8 cellular contexts compared by ENCODE assay signal in the genomic region with DNA sequence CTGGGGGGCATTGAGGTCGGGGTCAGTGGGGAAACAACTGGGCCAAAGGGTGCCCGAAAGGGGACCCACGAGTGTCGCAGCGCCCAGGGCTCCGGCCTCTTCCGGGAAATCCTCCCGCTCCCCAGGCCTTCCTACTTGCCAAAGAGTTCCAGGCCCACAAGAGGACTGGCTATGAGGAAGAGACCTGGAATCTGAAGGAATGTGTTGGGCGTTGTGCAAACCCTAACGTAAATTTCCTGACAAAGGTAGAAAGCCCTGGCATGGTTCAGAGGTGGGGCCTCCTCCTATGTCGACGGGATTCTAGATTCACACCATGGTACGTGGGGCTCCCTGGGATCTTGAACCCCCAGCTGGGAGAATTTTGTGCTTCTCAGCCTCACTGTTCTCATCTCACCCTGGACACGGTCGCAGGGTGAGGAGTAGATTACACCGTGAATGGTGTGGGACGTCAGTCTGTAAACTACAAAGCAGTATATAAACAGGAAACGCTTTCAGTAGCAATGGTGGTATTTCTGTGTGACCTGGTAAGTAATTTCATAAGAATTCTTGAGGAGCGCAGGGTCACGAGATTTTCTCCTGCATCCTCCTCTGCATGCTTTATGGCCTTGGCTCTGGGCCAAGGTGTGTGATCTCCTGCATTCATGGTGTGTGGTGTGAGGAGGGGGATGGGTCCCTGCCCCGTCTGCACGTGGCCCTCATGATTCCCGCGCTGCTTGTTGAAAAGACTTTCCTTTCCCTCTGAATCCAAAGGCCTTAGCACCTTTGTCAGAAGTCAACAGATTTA. TPM values are rescaled to one million over a fixed set of nuclear protein-coding genes. Genes with fewer than 3 reads are reported as not detected.
DNase-seq lines count a peak whose midpoint lies in the region; ATAC-seq and TF ChIP-seq lines count a peak whose summit lies in the region.

No MANE protein-coding gene starts in this region.

- peaks cover 27% of the 10 kb centered on the region for H3K27me3 Mint-ChIP-seq in neural crest cell (ENCODE audit: low read depth)

- H3K27me3 ChIP-seq in HUES48 (ENCODE audit: control insufficient read depth, insufficient read depth, low read length), result peaks cover 49% of the 10 kb centered on the region
- H3K27me3 ChIP-seq in WERI-Rb-1 (ENCODE audit: insufficient read depth, low read depth, severe bottlenecking), result no peaks in the 10 kb centered on the region

- no peak overlapping the region for H3K27ac Mint-ChIP-seq in neural crest cell (ENCODE audit: unreplicated experiment)

- H3K4me3 ChIP-seq in HUES48 (ENCODE audit: low read depth, low read length) (no peak overlapping the region; the same call in 1 of the 2 replicates), WERI-Rb-1 (ENCODE audit: low read depth, low read length) (peak overlapping the region; percentile 68)

- no peaks in the 10 kb centered on the region for H3K9me3 Mint-ChIP-seq in neural crest cell

- peaks cover 12% of the 10 kb centered on the region for H3K4me1 ChIP-seq in HUES48 (ENCODE audit: control insufficient read depth, insufficient read depth, low read length)

- no peak for ATAC-seq in GM19452 (IDR thresholded peaks at IDR 0.05; ENCODE audit: unreplicated experiment)

- H3K27ac ChIP-seq in HUES48 (ENCODE audit: low read depth, low read length) (peak overlapping the region; percentile 39), WERI-Rb-1 (peak overlapping the region; percentile 80)

- H3K9ac ChIP-seq in HUES48 (ENCODE audit: low read depth, low read length), result no peak overlapping the region

- no peak for TF ChIP-seq CTCF in WERI-Rb-1 (IDR thresholded peaks at IDR 0.05; ENCODE audit: low read depth, low read length)
- TF ChIP-seq CTCF in neural crest cell (conservative IDR thresholded peaks at IDR 0.05), result no peak

- H3K36me3 ChIP-seq in HUES48 (ENCODE audit: control insufficient read depth, insufficient read depth, low read length) (peaks cover 6% of the 10 kb centered on the region), WERI-Rb-1 (peaks cover 19% of the 10 kb centered on the region)

- peak overlapping the region; percentile 14 for H3K4me3 Mint-ChIP-seq in neural crest cell

- H3K9me3 ChIP-seq in HUES48 (ENCODE audit: control insufficient read depth, insufficient read depth, low read length) (no peaks in the 10 kb centered on the region), WERI-Rb-1 (ENCODE audit: severe bottlenecking) (no peaks in the 10 kb centered on the region)

- H3K36me3 Mint-ChIP-seq in neural crest cell (ENCODE audit: low read depth), result peaks cover 6% of the 10 kb centered on the region

- DNase-seq in Daoy (ENCODE audit: low read depth) (peak; percentile 32), WERI-Rb-1 (no peak), fibroblast of peridontal ligament (ENCODE audit: extremely low read depth) (peak; percentile 55), neural crest cell (ENCODE audit: low read depth, low spot score) (no peak), NCI-H2107 (lab: John Stamatoyannopoulos, UW) (no peak), NCI-H774 (lab: John Stamatoyannopoulos, UW) (no peak)

- peaks cover 19% of the 10 kb centered on the region for H3K4me1 Mint-ChIP-seq in neural crest cell

RNA-seq across cellular contexts. Expression of a gene that starts 0.9 kb away (rescaled TPM):
- total RNA-seq in Daoy (2014; rRNA removed; shearing (Covaris generic)), result 0.18 and 0.69 TPM in 2 replicates
- 0.58 TPM in 1 of 2 replicates, not detected in the other for total RNA-seq in neural crest cell

RNA-seq across cellular contexts. Expression of a gene that starts 13.9 kb away (rescaled TPM):
- total RNA-seq in Daoy (2014; rRNA removed; shearing (Covaris generic)), result 7.6 and 11.3 TPM in 2 replicates
- 28.4 and 29.8 TPM in 2 replicates for total RNA-seq in neural crest cell

RNA-seq across cellular contexts. Expression of a gene that starts 23.1 kb away (rescaled TPM):
- 91.5 and 160 TPM in 2 replicates for total RNA-seq in Daoy (2014; rRNA removed; shearing (Covaris generic))
- 140 and 144 TPM in 2 replicates for total RNA-seq in neural crest cell

Comparison
In these comparisons a context has a peak if more than half of its experiments do, and no peak if none do; other contexts are left out.
1. DNase-seq: peak in Daoy (single experiment) and fibroblast of peridontal ligament (single experiment); none in WERI-Rb-1 (single experiment), neural crest cell (single experiment), NCI-H2107 (single experiment) and NCI-H774 (single experiment).